29 cellular contexts compared by ENCODE assay signal in genomic region chr5:151611127-151611775, GRCh38. TPM values are rescaled to one million over a fixed set of nuclear protein-coding genes. Genes with fewer than 3 reads are reported as not detected.
DNase-seq lines count a peak whose midpoint lies in the region; ATAC-seq and TF ChIP-seq lines count a peak whose summit lies in the region.
"Had no signal": no experiment of that assay in that cellular context is flagged by ENCODE, and none has a peak within 500 bp of the region (broad histone marks: within the 10 kb centered on the region; RNA-seq: fewer than 3 reads in every experiment).

No MANE protein-coding gene starts in this region.

- H3K27me3 Mint-ChIP-seq in CD4-positive, alpha-beta T cell = peaks cover 4% of the 10 kb centered on the region

- H3K27ac Mint-ChIP-seq in CD4-positive, alpha-beta T cell = peak overlapping the region; percentile 84
- H3K27ac Mint-ChIP-seq: B cell, HFFc6 had no signal

- POLR2A ChIA-PET in CD4-positive, alpha-beta T cell (lab: Charles Lee) = no interaction called here

- TF ChIP-seq CTCF in CD4-positive, alpha-beta T cell (IDR thresholded peaks at IDR 0.05) = no peak
- TF ChIP-seq CTCF in RWPE2 (IDR thresholded peaks at IDR 0.05; ENCODE audit: poor library complexity, severe bottlenecking) = no peak
- no peak for TF ChIP-seq CTCF in tibial nerve (IDR thresholded peaks at IDR 0.05)
- TF ChIP-seq CTCF in esophagus squamous epithelium (IDR thresholded peaks at IDR 0.05) = no peak

- intact Hi-C loops in CD4-positive, alpha-beta T cell (cut with DNase I, micrococcal nuclease) = no loop called here
- intact Hi-C loops in esophagus squamous epithelium (cut with DNase I) = no loop called here

- H3K36me3 ChIP-seq in RWPE2 (ENCODE audit: low read depth) (no peaks in the 10 kb centered on the region), tibial nerve (no peaks in the 10 kb centered on the region), esophagus squamous epithelium (no peaks in the 10 kb centered on the region)
- H3K36me3 ChIP-seq: HAP-1, Peyer's patch had no signal

- WGBS in tibial nerve, 2 donors = 80% methylated on average over 8 of the region's 8 CpGs
- WGBS in esophagus squamous epithelium, 2 donors = 83 to 91% methylated on average over 8 of the region's 8 CpGs

- no peak overlapping the region for H3K27ac ChIP-seq in CD4-positive, alpha-beta T cell (ENCODE audit: low read depth, low read length)
- H3K27ac ChIP-seq in RWPE2 (ENCODE audit: poor library complexity, severe bottlenecking) (peak overlapping the region; percentile 92), tibial nerve (no peak overlapping the region), esophagus squamous epithelium (no peak overlapping the region)
- H3K27ac ChIP-seq: C4-2B, Peyer's patch had no signal

- DNase-seq in CD4-positive, alpha-beta T cell = no peak
- DNase-seq in COLO829 (ENCODE audit: low spot score) (peak; percentile 41), RWPE2 (ENCODE audit: low spot score) (no peak), epidermal melanocyte (ENCODE audit: insufficient read length, low spot score) (peak; percentile 61), superior temporal gyrus (ENCODE audit: extremely low spot score) (no peak), tibial nerve (ENCODE audit: low spot score in 2 of 2) (no peak), esophagus squamous epithelium (lab: John Stamatoyannopoulos, UW) (no peak), NCI-H1930 (lab: John Stamatoyannopoulos, UW) (no peak)
- DNase-seq: DMS53, GDM1, GOT3, HFFc6, IMR-90, KG1, NCI-H1048, NCI-H1417, NCI-H1694, NCI-H2081, NCI-H226, NCI-H510A, NCI-H69, Peyer's patch had no signal

- no peaks in the 10 kb centered on the region for H3K36me3 Mint-ChIP-seq in CD4-positive, alpha-beta T cell (ENCODE audit: low read depth)

- H3K4me3 ChIP-seq in RWPE2 (ENCODE audit: severe bottlenecking) (no peak overlapping the region), tibial nerve (no peak overlapping the region), esophagus squamous epithelium (no peak overlapping the region)
- H3K4me3 ChIP-seq: GM12878, HAP-1, Peyer's patch had no signal

- no peak for ATAC-seq in CD4-positive, alpha-beta T cell (ENCODE audit: poor library complexity)
- ATAC-seq in RWPE2 (ENCODE audit: low read depth) = no peak
- ATAC-seq: GM12878, SK-N-SH treated with all-trans-retinoic acid at 6 μM for 48 hours had no signal

- no peaks in the 10 kb centered on the region for H3K9me3 Mint-ChIP-seq in CD4-positive, alpha-beta T cell
- H3K9me3 Mint-ChIP-seq: HFFc6 had no signal

- H3K4me3 Mint-ChIP-seq in CD4-positive, alpha-beta T cell = no peak overlapping the region
- H3K4me3 Mint-ChIP-seq: B cell, HFFc6 had no signal

- TF ChIP-seq EP300 in tibial nerve (IDR thresholded peaks at IDR 0.05) = no peak

- no peaks in the 10 kb centered on the region for H3K27me3 ChIP-seq in CD4-positive, alpha-beta T cell (ENCODE audit: control insufficient read depth, insufficient read depth, low read length)
- H3K27me3 ChIP-seq in RWPE2 (ENCODE audit: insufficient read depth, poor library complexity, severe bottlenecking) (no peaks in the 10 kb centered on the region), tibial nerve (no peaks in the 10 kb centered on the region), esophagus squamous epithelium (no peaks in the 10 kb centered on the region)
- H3K27me3 ChIP-seq: Peyer's patch had no signal

- TF ChIP-seq POLR2A in tibial nerve (IDR thresholded peaks at IDR 0.05) (no peak), esophagus squamous epithelium (IDR thresholded peaks at IDR 0.05) (no peak)

- H3K4me1 ChIP-seq in RWPE2 (ENCODE audit: insufficient read depth, poor library complexity, severe bottlenecking) = peaks cover 40% of the 10 kb centered on the region
- H3K4me1 ChIP-seq in tibial nerve = no peaks in the 10 kb centered on the region
- H3K4me1 ChIP-seq in esophagus squamous epithelium = peaks cover 11 to 36% (median 14%) of the 10 kb centered on the region in 3 donors
- H3K4me1 ChIP-seq: HAP-1, Peyer's patch had no signal

- CTCF ChIA-PET in CD4-positive, alpha-beta T cell (lab: Charles Lee) = no interaction called here

- peaks cover 43% of the 10 kb centered on the region for H3K4me1 Mint-ChIP-seq in CD4-positive, alpha-beta T cell (ENCODE audit: low read depth)

- no peaks in the 10 kb centered on the region for H3K9me3 ChIP-seq in CD4-positive, alpha-beta T cell (ENCODE audit: control insufficient read depth, low read length)
- H3K9me3 ChIP-seq in RWPE2 (ENCODE audit: severe bottlenecking) = no peaks in the 10 kb centered on the region
- no peaks in the 10 kb centered on the region for H3K9me3 ChIP-seq in tibial nerve
- no peaks in the 10 kb centered on the region for H3K9me3 ChIP-seq in esophagus squamous epithelium
- H3K9me3 ChIP-seq: HAP-1, Peyer's patch had no signal

RNA-seq across cellular contexts. Expression of gene FAT2, which starts 20.1 kb away (rescaled TPM):
- total RNA-seq in CD4-positive, alpha-beta T cell = not detected
- total RNA-seq in tibial nerve (under 1 TPM in 3 of 4 donors, not detected in 1; under 0.01 TPM), esophagus squamous epithelium (100 to 1,000 TPM in 1 of 4 donors, 10 to 100 TPM in 3; 86.5 to 117 (median 99.0) TPM)
- total RNA-seq: A673, B cell, HFFc6, OCI-LY7 had no signal

Comparison
In these comparisons a context has a peak if more than half of its experiments do, and no peak if none do; other contexts are left out.
1. DNase-seq: peak in COLO829 (single experiment) and epidermal melanocyte (single experiment); none in CD4-positive, alpha-beta T cell (0 of 10), RWPE2 (single experiment), superior temporal gyrus (single experiment), tibial nerve (0 of 2), esophagus squamous epithelium (single experiment) and NCI-H1930 (0 of 2).
2. RNA of gene FAT2, which starts 20.1 kb away (total RNA-seq): 86.5 to 117 TPM in esophagus squamous epithelium; not detected in CD4-positive, alpha-beta T cell and under 0.01 TPM in tibial nerve; every median in the first group is over 10 times any median in the second.